Comparison of ENCODE assay signal across 5 cellular contexts in the genomic region with DNA sequence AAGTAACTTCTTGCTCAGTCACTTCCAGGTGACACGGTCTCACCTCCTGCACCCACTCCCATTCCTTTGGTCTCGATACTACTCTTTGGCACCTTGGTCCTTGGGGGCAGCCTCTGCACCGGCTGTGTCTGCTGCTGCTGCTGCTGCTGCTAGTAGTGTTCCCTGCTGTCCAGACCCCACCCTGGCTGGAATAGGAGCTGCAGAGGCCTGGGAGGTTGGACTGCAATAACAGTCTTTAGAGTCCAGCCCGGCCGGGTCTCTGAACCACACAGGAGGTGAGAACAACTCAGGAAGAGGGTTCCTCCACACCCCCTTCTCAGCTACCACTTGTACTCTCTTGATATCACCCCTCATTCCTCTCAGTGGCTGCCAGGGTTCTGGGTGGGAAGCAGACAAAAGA.
"Had no signal": no experiment of that assay in that cellular context is flagged by ENCODE, and none has a peak within 500 bp of the region (broad histone marks: within the 10 kb centered on the region; RNA-seq: fewer than 3 reads in every experiment).

No MANE protein-coding gene starts in this region.

- DNase-seq: GM23248, GOT3, H7, HCEC 1CT, IMR-90 had no signal

- H3K4me3 ChIP-seq: GM23248 had no signal

- H3K27ac ChIP-seq: GM23248 had no signal

- H3K9ac ChIP-seq: GM23248 had no signal

- H2AFZ ChIP-seq: GM23248 had no signal
